Comparison of ENCODE assay signal across 17 cellular contexts in the genomic region with DNA sequence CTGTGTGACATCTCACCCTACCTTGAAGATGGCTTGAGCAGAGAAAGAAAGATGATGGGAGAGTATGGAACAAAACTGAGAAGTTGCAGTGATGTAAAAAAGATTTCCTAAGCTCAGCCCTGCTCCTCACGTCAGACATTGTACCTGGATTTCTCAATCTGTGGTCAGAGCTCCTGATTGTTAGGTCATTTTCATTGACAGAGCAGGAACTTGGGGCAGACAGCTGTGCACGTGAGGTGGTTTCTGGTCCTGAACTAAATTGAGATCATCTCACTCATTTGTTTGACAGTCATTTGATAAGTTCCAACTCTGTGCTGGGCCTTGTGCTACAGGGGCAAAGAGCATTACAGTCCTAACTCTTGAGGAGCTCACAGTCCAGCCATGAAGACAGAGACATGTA. TPM values are rescaled to one million over a fixed set of nuclear protein-coding genes. Genes with fewer than 3 reads are reported as not detected.
DNase-seq lines count a peak whose midpoint lies in the region; ATAC-seq, FAIRE-seq and TF ChIP-seq lines count a peak whose summit lies in the region.
"Had no signal": no experiment of that assay in that cellular context is flagged by ENCODE, and none has a peak within 500 bp of the region (broad histone marks: within the 10 kb centered on the region; RNA-seq: fewer than 3 reads in every experiment).

No MANE protein-coding gene starts in this region.

- H3K9me3 ChIP-seq in testis, result no peaks in the 10 kb centered on the region
- H3K9me3 ChIP-seq: Caco-2, suprapubic skin had no signal

- H3K36me3 Mint-ChIP-seq in activated CD4-positive, alpha-beta T cell treated with anti-CD3 and anti-CD28 coated beads for 36 hours (ENCODE audit: low read depth), result peaks cover 73% of the 10 kb centered on the region
- H3K36me3 Mint-ChIP-seq in T-helper 1 cell treated with Interleukin-12 subunit alpha and Interleukin-12 subunit beta and Interleukin-4 antibody, amounts not matched to agents 30 μg/mL and 1 μg/mL, for 36 hours (ENCODE audit: low read depth), result peaks cover 49% of the 10 kb centered on the region
- H3K36me3 Mint-ChIP-seq in immature natural killer cell, result peaks cover 40 to 65% (median 43%) of the 10 kb centered on the region in 3 donors
- H3K36me3 Mint-ChIP-seq in HFFc6 (ENCODE audit: low read depth), result no peaks in the 10 kb centered on the region
- H3K36me3 Mint-ChIP-seq: brain had no signal

- peaks cover 17% of the 10 kb centered on the region for H3K4me1 ChIP-seq in testis
- H3K4me1 ChIP-seq: Caco-2 had no signal

- H3K4me3 Mint-ChIP-seq in activated CD4-positive, alpha-beta T cell treated with anti-CD3 and anti-CD28 coated beads for 36 hours, result peak overlapping the region; percentile 41
- no peak overlapping the region for H3K4me3 Mint-ChIP-seq in T-helper 1 cell treated with Interleukin-12 subunit alpha and Interleukin-12 subunit beta and Interleukin-4 antibody, amounts not matched to agents 30 μg/mL and 1 μg/mL, for 36 hours
- H3K4me3 Mint-ChIP-seq in immature natural killer cell, result peak overlapping the region; percentile 22 to 72 (median 61)
- H3K4me3 Mint-ChIP-seq in HFFc6, result no peak overlapping the region
- H3K4me3 Mint-ChIP-seq: brain, nephron progenitor cell had no signal

- H3K4me3 ChIP-seq in testis, result no peak overlapping the region
- H3K4me3 ChIP-seq: suprapubic skin had no signal

- DNase-seq in activated CD4-positive, alpha-beta T cell treated with anti-CD3 and anti-CD28 coated beads for 36 hours, result peak; percentile 38
- no peak for DNase-seq in activated CD4-positive, alpha-beta T cell treated with anti-CD3 and anti-CD28 coated beads for 4 hours
- DNase-seq in GM12891 (ENCODE audit: insufficient read length, low spot score), result no peak
- DNase-seq in immature natural killer cell, result no peak
- no peak for DNase-seq in testis
- DNase-seq in HFFc6, result no peak
- DNase-seq in D721Med (ENCODE audit: insufficient read length, low spot score), result no peak
- DNase-seq: activated gamma-delta T cell; Caco-2; effector CD4-positive, alpha-beta T cell; NCI-H1930; NCI-H510A treated with DMSO at 0.1 percent for 48 hours; nephron progenitor cell had no signal

- H3K9me3 Mint-ChIP-seq in activated CD4-positive, alpha-beta T cell treated with anti-CD3 and anti-CD28 coated beads for 36 hours (ENCODE audit: low read depth), result peaks cover 2% of the 10 kb centered on the region
- H3K9me3 Mint-ChIP-seq in T-helper 1 cell treated with Interleukin-12 subunit alpha and Interleukin-12 subunit beta and Interleukin-4 antibody, amounts not matched to agents 30 μg/mL and 1 μg/mL, for 36 hours, result no peaks in the 10 kb centered on the region
- H3K9me3 Mint-ChIP-seq in immature natural killer cell (no peaks in the 10 kb centered on the region), HFFc6 (no peaks in the 10 kb centered on the region)
- H3K9me3 Mint-ChIP-seq: brain, nephron progenitor cell had no signal

- WGBS in testis, 2 donors, result 84 to 90% methylated on average over 2 of the region's 2 CpGs

- no peak for TF ChIP-seq CTCF in testis (IDR thresholded peaks at IDR 0.05)
- TF ChIP-seq CTCF in HFFc6 (IDR thresholded peaks at IDR 0.05), result no peak
- TF ChIP-seq CTCF in D721Med (IDR thresholded peaks at IDR 0.05; ENCODE audit: insufficient read depth, missing control alignments), result no peak

- TF ChIP-seq POLR2A in GM12891 (IDR thresholded peaks at IDR 0.05; ENCODE audit: low read depth, low read length) (no peak), testis (IDR thresholded peaks at IDR 0.05) (no peak)

- H3K27ac Mint-ChIP-seq in activated CD4-positive, alpha-beta T cell treated with anti-CD3 and anti-CD28 coated beads for 36 hours, result peak overlapping the region; percentile 94
- peak overlapping the region; percentile 79 for H3K27ac Mint-ChIP-seq in T-helper 1 cell treated with Interleukin-12 subunit alpha and Interleukin-12 subunit beta and Interleukin-4 antibody, amounts not matched to agents 30 μg/mL and 1 μg/mL, for 36 hours
- H3K27ac Mint-ChIP-seq in immature natural killer cell, result peak overlapping the region in 2 of 6 donors; percentile 85 to 89
- no peak overlapping the region for H3K27ac Mint-ChIP-seq in HFFc6
- H3K27ac Mint-ChIP-seq: nephron progenitor cell had no signal

- intact Hi-C loops in activated CD4-positive, alpha-beta T cell treated with anti-CD3 and anti-CD28 coated beads for 36 hours (cut with DNase I, micrococcal nuclease), result loop anchor here in 1 of 2 experiments (5.0 kb wide), 1 partner anchor 566 kb away; no protein-coding TSS in a partner anchor
- intact Hi-C loops in testis (cut with DNase I; ENCODE audit: low total_unique reads), result no loop called here

- POLR2A ChIA-PET in activated CD4-positive, alpha-beta T cell treated with anti-CD3 and anti-CD28 coated beads for 36 hours (lab: Charles Lee), result interaction anchor here (0.8 to 1.2 kb wide), 3 partner anchors 11 to 608 kb away, joined by 3 to 4 read pairs (median 4); no protein-coding TSS in a partner anchor

- no peaks in the 10 kb centered on the region for H3K36me3 ChIP-seq in testis (ENCODE audit: low read depth, missing control alignments)
- H3K36me3 ChIP-seq: suprapubic skin had no signal

- H3K27ac ChIP-seq in testis, result no peak overlapping the region
- H3K27ac ChIP-seq: suprapubic skin had no signal

- CTCF ChIA-PET in activated CD4-positive, alpha-beta T cell treated with anti-CD3 and anti-CD28 coated beads for 36 hours (lab: Charles Lee), result interaction anchor here (0.6 to 5.7 kb wide), 7 partner anchors 9 to 93 kb away, joined by 3 to 75 read pairs (median 6); a partner anchor contains a TSS

- FAIRE-seq in GM12891 (lab: Jason Lieb, UNC) (peak; percentile 75), D721Med (lab: Jason Lieb, UNC) (no peak)
- FAIRE-seq: A204.1 had no signal

- no peaks in the 10 kb centered on the region for H3K27me3 Mint-ChIP-seq in activated CD4-positive, alpha-beta T cell treated with anti-CD3 and anti-CD28 coated beads for 36 hours
- H3K27me3 Mint-ChIP-seq in T-helper 1 cell treated with Interleukin-12 subunit alpha and Interleukin-12 subunit beta and Interleukin-4 antibody, amounts not matched to agents 30 μg/mL and 1 μg/mL, for 36 hours (ENCODE audit: low read depth), result no peaks in the 10 kb centered on the region
- peaks cover 0 to 8% (median 6%) of the 10 kb centered on the region in 3 donors for H3K27me3 Mint-ChIP-seq in immature natural killer cell (ENCODE audit: low read depth in 3 of 3)
- H3K27me3 Mint-ChIP-seq in HFFc6 (ENCODE audit: insufficient read depth), result peaks cover 3% of the 10 kb centered on the region

- H3K4me1 Mint-ChIP-seq in activated CD4-positive, alpha-beta T cell treated with anti-CD3 and anti-CD28 coated beads for 36 hours, result peaks cover 73% of the 10 kb centered on the region
- H3K4me1 Mint-ChIP-seq in T-helper 1 cell treated with Interleukin-12 subunit alpha and Interleukin-12 subunit beta and Interleukin-4 antibody, amounts not matched to agents 30 μg/mL and 1 μg/mL, for 36 hours (ENCODE audit: low read depth), result peaks cover 59% of the 10 kb centered on the region
- H3K4me1 Mint-ChIP-seq in immature natural killer cell, result peaks cover 34 to 57% of the 10 kb centered on the region in 2 donors
- peaks cover 6% of the 10 kb centered on the region for H3K4me1 Mint-ChIP-seq in HFFc6 (ENCODE audit: low read depth)
- H3K4me1 Mint-ChIP-seq: brain, nephron progenitor cell had no signal

- no peak for ATAC-seq in activated CD4-positive, alpha-beta T cell treated with anti-CD3 and anti-CD28 coated beads for 36 hours

- no peaks in the 10 kb centered on the region for H3K27me3 ChIP-seq in testis
- H3K27me3 ChIP-seq: suprapubic skin had no signal

TF ChIP-seq in GM12891, 5 proteins besides CTCF, POLR2A, EP300 and RAD21:
- TF ChIP-seq PAX5 (IDR thresholded peaks at IDR 0.05; ENCODE audit: insufficient read depth, low read length, severe bottlenecking), result no peak
- no peak for TF ChIP-seq SPI1 (IDR thresholded peaks at IDR 0.05; ENCODE audit: low read depth, low read length)
- TF ChIP-seq TAF1 (IDR thresholded peaks at IDR 0.05; ENCODE audit: low read depth, low read length), result no peak
- no peak for TF ChIP-seq POLR2AphosphoS5 (IDR thresholded peaks at IDR 0.05; ENCODE audit: low read depth, low read length)
- no peak for TF ChIP-seq POU2F2 (IDR thresholded peaks at IDR 0.05; ENCODE audit: low read depth, low read length)

RNA-seq across cellular contexts. Expression of a gene that starts 10.2 kb away (rescaled TPM):
- total RNA-seq in activated CD4-positive, alpha-beta T cell treated with anti-CD3 and anti-CD28 coated beads for 36 hours, result 100 to 1,000 TPM; 136 to 138 TPM
- 72.5 TPM for polyA plus RNA-seq in GM12891 (2012; ENCODE audit: low read depth, missing spikeins)
- polyA plus RNA-seq in immature natural killer cell, result 100 to 1,000 TPM; 232 to 341 (median 287) TPM
- total RNA-seq in testis, result 1 to 10 TPM in 1 of 2 donors, under 1 TPM in 1; 0.63 to 3.3 TPM
- polyA plus RNA-seq in testis (ENCODE audit: insufficient read depth, low read depth, low replicate concordance), result 9.2 TPM
- under 1 TPM in 1 of 6 experiments, not detected in 5; 0.24 TPM for total RNA-seq in HFFc6 (2021; fragmentation: NEBNext Ultra II Directional; extraction: Animal tissue kit (Norgen Biotek cat#: 25700))
- total RNA-seq: Caco-2 had no signal

RNA-seq across cellular contexts. Expression of a gene that starts 18.3 kb away (rescaled TPM):
- 1 to 10 TPM; 3.7 to 4.3 TPM for total RNA-seq in activated CD4-positive, alpha-beta T cell treated with anti-CD3 and anti-CD28 coated beads for 36 hours
- 1.5 TPM for polyA plus RNA-seq in GM12891 (2012; ENCODE audit: low read depth, missing spikeins)
- polyA plus RNA-seq in immature natural killer cell, result under 1 TPM in 2 of 3 donors, not detected in 1; 0.18 to 0.84 TPM
- total RNA-seq in testis, result 1 to 10 TPM; 5.0 to 5.2 TPM
- polyA plus RNA-seq in testis (ENCODE audit: insufficient read depth, low read depth, low replicate concordance), result 2.6 TPM
- total RNA-seq in HFFc6 (2021; fragmentation: NEBNext Ultra II Directional; extraction: Animal tissue kit (Norgen Biotek cat#: 25700)), result 1 to 10 TPM; 1.8 to 2.7 (median 2.4) TPM

RNA-seq across cellular contexts. Expression of a gene that starts 39.9 kb away (rescaled TPM):
- under 1 TPM; 0.11 to 0.14 TPM for total RNA-seq in activated CD4-positive, alpha-beta T cell treated with anti-CD3 and anti-CD28 coated beads for 36 hours
- polyA plus RNA-seq in GM12891 (2012; ENCODE audit: low read depth, missing spikeins), result 1.1 TPM
- polyA plus RNA-seq in immature natural killer cell (1 to 10 TPM in 2 of 3 donors, not detected in 1; 5.2 TPM), testis (ENCODE audit: insufficient read depth, low read depth, low replicate concordance) (8.2 TPM)
- 10 to 100 TPM in 1 of 2 donors, 1 to 10 TPM in 1; 8.7 to 19.2 TPM for total RNA-seq in testis
- 1 to 10 TPM in 2 of 6 experiments, under 1 TPM in 4; 0.14 to 3.2 (median 0.28) TPM for total RNA-seq in HFFc6 (2021; fragmentation: NEBNext Ultra II Directional; extraction: Animal tissue kit (Norgen Biotek cat#: 25700))

Comparison
In these comparisons a context has a peak if more than half of its experiments do, and no peak if none do; other contexts are left out.
1. H3K4me3 Mint-ChIP-seq: peak in activated CD4-positive, alpha-beta T cell treated with anti-CD3 and anti-CD28 coated beads for 36 hours (single experiment) and immature natural killer cell (5 of 5); none in T-helper 1 cell treated with Interleukin-12 subunit alpha and Interleukin-12 subunit beta and Interleukin-4 antibody, amounts not matched to agents 30 μg/mL and 1 μg/mL, for 36 hours (single experiment) and HFFc6 (single experiment).
2. RNA of a gene that starts 10.2 kb away (total RNA-seq): 136 to 138 TPM in activated CD4-positive, alpha-beta T cell treated with anti-CD3 and anti-CD28 coated beads for 36 hours; 0.63 to 3.3 TPM in testis and 0.24 TPM in HFFc6; every median in the first group is over 10 times any median in the second.